Comparison of ENCODE assay signal across 9 cellular contexts in the genomic region with DNA sequence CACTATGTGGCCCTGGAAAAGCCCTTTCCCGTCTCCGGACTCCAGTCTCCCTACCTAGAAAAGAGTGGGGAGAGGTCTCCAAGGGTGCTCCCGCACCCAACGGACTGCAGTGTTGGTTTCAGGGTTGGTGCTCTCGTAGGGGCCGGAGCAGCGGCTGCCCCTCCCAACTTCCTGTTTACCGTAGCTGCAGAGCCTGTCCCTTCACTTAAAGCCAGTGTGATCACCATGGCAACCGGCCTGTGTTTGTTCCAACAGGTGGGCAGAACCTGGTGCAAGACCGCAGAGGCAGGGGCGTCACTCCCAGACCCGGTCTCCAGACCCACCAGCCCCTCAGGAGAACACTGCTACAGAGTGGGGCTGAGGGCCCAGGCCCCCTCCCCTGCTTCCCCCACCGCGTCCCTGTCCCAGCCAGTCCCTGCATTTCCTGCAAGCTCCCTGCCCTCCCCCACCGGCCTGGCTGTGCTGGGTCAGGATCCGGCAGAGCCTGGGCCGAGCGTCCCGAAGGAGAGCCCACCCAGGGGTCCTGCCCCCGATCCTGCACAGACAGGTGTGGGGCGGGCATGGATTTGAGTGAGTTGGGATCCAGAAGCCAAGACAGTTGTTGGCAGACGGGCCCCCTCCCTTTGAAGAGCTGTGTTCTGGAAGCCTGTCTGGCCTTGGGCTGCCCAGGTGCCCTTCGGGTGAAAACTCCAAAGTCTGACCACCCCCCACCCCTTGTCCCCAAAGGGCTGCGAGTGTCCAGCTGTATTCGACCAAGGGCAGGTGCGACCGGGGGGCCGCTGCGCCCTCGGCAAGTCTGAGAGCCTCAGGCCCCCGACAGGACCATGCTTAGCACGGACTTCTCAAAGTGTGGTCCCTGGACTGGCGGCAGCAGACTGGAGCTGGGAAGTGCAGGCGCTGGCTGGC. TPM values are rescaled to one million over a fixed set of nuclear protein-coding genes. Genes with fewer than 3 reads are reported as not detected.
A peak's percentile ranks its signal among the peaks of the same experiment; 100 is the strongest.
DNase-seq lines count a peak whose midpoint lies in the region; ATAC-seq and TF ChIP-seq lines count a peak whose summit lies in the region.
"Had no signal": no experiment of that assay in that cellular context is flagged by ENCODE, and none has a peak within 500 bp of the region (broad histone marks: within the 10 kb centered on the region; RNA-seq: fewer than 3 reads in every experiment).

No MANE protein-coding gene starts in this region.

- ATAC-seq in RWPE2 (ENCODE audit: low read depth) (peak; percentile 31; the same call in 1 of the 3 replicates), left lung (peak; percentile 67)

- no peak overlapping the region for H3K4me3 ChIP-seq in HL-60 (replicated peaks; ENCODE audit: insufficient read depth, low read length)
- H3K4me3 ChIP-seq in RWPE2 (ENCODE audit: severe bottlenecking): no peak overlapping the region
- H3K4me3 ChIP-seq in colonic mucosa: peak overlapping the region; percentile 17
- H3K4me3 ChIP-seq in left lung: peak overlapping the region; percentile 2 to 36
- peak overlapping the region; percentile 24 to 28 for H3K4me3 ChIP-seq in tibial artery

- H3K27me3 ChIP-seq in HL-60 (ENCODE audit: insufficient read depth, poor library complexity, severe bottlenecking): peaks cover 54% of the 10 kb centered on the region
- H3K27me3 ChIP-seq in RWPE2 (ENCODE audit: insufficient read depth, poor library complexity, severe bottlenecking): peaks cover 44% of the 10 kb centered on the region
- peaks cover 49% of the 10 kb centered on the region for H3K27me3 ChIP-seq in colonic mucosa
- H3K27me3 ChIP-seq in left lung: peaks cover 34 to 66% of the 10 kb centered on the region in 2 donors
- peaks cover 13 to 73% of the 10 kb centered on the region in 2 donors for H3K27me3 ChIP-seq in tibial artery

- no peak for TF ChIP-seq CTCF in HL-60 (IDR thresholded peaks at IDR 0.05; ENCODE audit: insufficient read depth, low read length)
- TF ChIP-seq CTCF in RWPE2 (IDR thresholded peaks at IDR 0.05; ENCODE audit: poor library complexity, severe bottlenecking): no peak
- no peak for TF ChIP-seq CTCF in colonic mucosa (IDR thresholded peaks at IDR 0.05)
- no peak for TF ChIP-seq CTCF in left lung (IDR thresholded peaks at IDR 0.05)
- no peak for TF ChIP-seq CTCF in tibial artery (IDR thresholded peaks at IDR 0.05)

- peak overlapping the region; percentile 46 for H3K9ac ChIP-seq in colonic mucosa (ENCODE audit: low read depth in 2 of 2, low read length in 2 of 2)

- peaks cover 6% of the 10 kb centered on the region for H3K4me1 ChIP-seq in RWPE2 (ENCODE audit: insufficient read depth, poor library complexity, severe bottlenecking)
- peaks cover 19% of the 10 kb centered on the region for H3K4me1 ChIP-seq in colonic mucosa
- peaks cover 5 to 37% of the 10 kb centered on the region in 2 donors for H3K4me1 ChIP-seq in left lung
- peaks cover 0 to 38% (median 30%) of the 10 kb centered on the region in 4 donors for H3K4me1 ChIP-seq in tibial artery

- H3K9me3 ChIP-seq in RWPE2 (ENCODE audit: severe bottlenecking) (no peaks in the 10 kb centered on the region), colonic mucosa (no peaks in the 10 kb centered on the region), left lung (peaks cover 0 to 9% of the 10 kb centered on the region in 2 donors), tibial artery (peaks cover 0 to 9% (median 8%) of the 10 kb centered on the region in 3 donors)

- peak; percentile 25 to 39 for DNase-seq in NCI-H526 (lab: John Stamatoyannopoulos, UW)
- DNase-seq in NCI-H526 treated with DMSO at 0.1 percent for 48 hours (lab: John Stamatoyannopoulos, UW): no peak
- DNase-seq in HL-60 (ENCODE audit: low read depth in 1 of 2, low spot score in 1 of 2): peak; percentile 70 to 77
- no peak for DNase-seq in RWPE2 (ENCODE audit: low spot score)
- DNase-seq in colonic mucosa: peak; percentile 60
- peak in 1 of 2 donors; percentile 78 for DNase-seq in left lung
- no peak for DNase-seq in tibial artery
- DNase-seq in NCI-H446 treated with DMSO at 0.1 percent for 48 hours (lab: John Stamatoyannopoulos, UW): no peak
- DNase-seq: DND-41 had no signal

- H3K36me3 ChIP-seq in RWPE2 (ENCODE audit: low read depth): no peaks in the 10 kb centered on the region
- H3K36me3 ChIP-seq in colonic mucosa: no peaks in the 10 kb centered on the region
- peaks cover 0 to 6% of the 10 kb centered on the region in 2 donors for H3K36me3 ChIP-seq in left lung
- peaks cover 0 to 10% (median 0%) of the 10 kb centered on the region in 3 donors for H3K36me3 ChIP-seq in tibial artery

- H3K27ac ChIP-seq in HL-60 (replicated peaks): no peak overlapping the region; the same call in 1 of the 2 replicates
- no peak overlapping the region for H3K27ac ChIP-seq in RWPE2 (ENCODE audit: poor library complexity, severe bottlenecking)
- no peak overlapping the region for H3K27ac ChIP-seq in colonic mucosa
- H3K27ac ChIP-seq in left lung: peak overlapping the region in 1 of 2 donors; percentile 53
- no peak overlapping the region for H3K27ac ChIP-seq in tibial artery

- intact Hi-C loops in colonic mucosa (cut with DNase I) (no loop called here), left lung (cut with DNase I) (no loop called here), tibial artery (cut with DNase I; ENCODE audit: low total_unique reads) (no loop called here)

RNA-seq across cellular contexts. Expression of gene BAIAP3, which starts 1.5 kb away (rescaled TPM):
- total RNA-seq in colonic mucosa (1 to 10 TPM; 5.5 to 9.8 TPM), left lung (1 to 10 TPM; 2.6 to 6.0 TPM)

RNA-seq across cellular contexts. Expression of gene TSR3, which starts 19.7 kb away (rescaled TPM):
- 10 to 100 TPM; 39.6 to 74.4 TPM for total RNA-seq in colonic mucosa
- total RNA-seq in left lung: 10 to 100 TPM; 46.3 to 57.0 TPM

RNA-seq across cellular contexts. Expression of gene GNPTG, which starts 19.8 kb away (rescaled TPM):
- total RNA-seq in colonic mucosa (10 to 100 TPM; 48.2 to 59.1 TPM), left lung (10 to 100 TPM; 74.2 to 97.4 TPM)

RNA-seq across cellular contexts. Expression of gene UBE2I, which starts 22.5 kb away (rescaled TPM):
- 100 to 1,000 TPM; 101 to 143 TPM for total RNA-seq in colonic mucosa
- total RNA-seq in left lung: 100 to 1,000 TPM in 1 of 2 donors, 10 to 100 TPM in 1; 89.0 to 111 TPM

Comparison
In these comparisons a context has a peak if more than half of its experiments do, and no peak if none do; other contexts are left out.
1. DNase-seq: peak in NCI-H526 (2 of 2), HL-60 (2 of 2) and colonic mucosa (single experiment); none in NCI-H526 treated with DMSO at 0.1 percent for 48 hours (single experiment), RWPE2 (single experiment), tibial artery (0 of 2) and NCI-H446 treated with DMSO at 0.1 percent for 48 hours (single experiment).
2. H3K4me3 ChIP-seq: peak in colonic mucosa (single experiment), left lung (2 of 2) and tibial artery (2 of 2); none in HL-60 (single experiment) and RWPE2 (single experiment).